ENCODE assay signal across 10 cellular contexts in genomic region chr12:122517877-122518276, GRCh38. TPM values are rescaled to one million over a fixed set of nuclear protein-coding genes. Genes with fewer than 3 reads are reported as not detected.
A peak's percentile ranks its signal among the peaks of the same experiment; 100 is the strongest.
DNase-seq lines count a peak whose midpoint lies in the region; ATAC-seq and TF ChIP-seq lines count a peak whose summit lies in the region.
"Had no signal": no experiment of that assay in that cellular context is flagged by ENCODE, and none has a peak within 500 bp of the region (broad histone marks: within the 10 kb centered on the region; RNA-seq: fewer than 3 reads in every experiment).

No MANE protein-coding gene starts in this region.

- H3K9me3 Mint-ChIP-seq in T-cell (no peaks in the 10 kb centered on the region), mesothelial cell of epicardium (no peaks in the 10 kb centered on the region)
- H3K9me3 Mint-ChIP-seq: activated B cell treated with CpG ODN at 0.5 μM for 24 hours had no signal

- no peaks in the 10 kb centered on the region for H3K27me3 Mint-ChIP-seq in T-cell
- no peaks in the 10 kb centered on the region for H3K27me3 Mint-ChIP-seq in mesothelial cell of epicardium (ENCODE audit: low read depth)
- H3K27me3 Mint-ChIP-seq: activated B cell treated with CpG ODN at 0.5 μM for 24 hours had no signal

- TF ChIP-seq CTCF in omental fat pad (IDR thresholded peaks at IDR 0.05) (no peak), mesothelial cell of epicardium (IDR thresholded peaks at IDR 0.05; ENCODE audit: unreplicated experiment) (no peak)

- CTCF ChIA-PET in T-cell (lab: Charles Lee): no interaction called here

- ATAC-seq in omental fat pad (ENCODE audit: low FRiP score) (peak; percentile 43), T-cell (replicated peaks in 1 of 4) (no peak), HG02970 (IDR thresholded peaks at IDR 0.05; ENCODE audit: low FRiP score, unreplicated experiment) (no peak)

- no peak overlapping the region for H3K4me3 Mint-ChIP-seq in T-cell
- no peak overlapping the region for H3K4me3 Mint-ChIP-seq in mesothelial cell of epicardium
- H3K4me3 Mint-ChIP-seq: activated B cell treated with CpG ODN at 0.5 μM for 24 hours had no signal

- peak; percentile 48 for DNase-seq in DMS53 (lab: John Stamatoyannopoulos, UW)
- no peak for DNase-seq in DMS53 treated with DMSO at 0.1 percent for 48 hours (lab: John Stamatoyannopoulos, UW; ENCODE audit: unreplicated experiment)
- DNase-seq in MV-4-11 (lab: John Stamatoyannopoulos, UW): peak; percentile 73
- peak; percentile 69 for DNase-seq in brain pericyte (ENCODE audit: low read depth, low spot score)
- DNase-seq in omental fat pad (ENCODE audit: low spot score): no peak
- no peak for DNase-seq in T-cell
- DNase-seq in mesothelial cell of epicardium (ENCODE audit: low spot score in 2 of 2, unreplicated experiment in 2 of 2): no peak
- DNase-seq: activated B cell treated with CpG ODN at 0.5 μM for 24 hours, NCI-H524 had no signal

- H3K27ac Mint-ChIP-seq in T-cell (no peak overlapping the region), mesothelial cell of epicardium (no peak overlapping the region)
- H3K27ac Mint-ChIP-seq: activated B cell treated with CpG ODN at 0.5 μM for 24 hours had no signal

- H3K4me1 Mint-ChIP-seq in T-cell: peaks cover 30 to 49% (median 48%) of the 10 kb centered on the region in 3 donors
- H3K4me1 Mint-ChIP-seq in mesothelial cell of epicardium: peaks cover 12% of the 10 kb centered on the region

- POLR2A ChIA-PET in T-cell (lab: Charles Lee): interaction anchor here (0.6 to 1.3 kb wide), 7 partner anchors 10 to 34 kb away, joined by 3 to 4 read pairs (median 3); no protein-coding TSS in a partner anchor

- H3K36me3 Mint-ChIP-seq in T-cell: peaks cover 58% of the 10 kb centered on the region
- peaks cover 55% of the 10 kb centered on the region for H3K36me3 Mint-ChIP-seq in mesothelial cell of epicardium

RNA-seq across cellular contexts. Expression of gene RSRC2, which starts 8.9 kb away (rescaled TPM):
- total RNA-seq in omental fat pad (100 to 1,000 TPM in 2 of 4 donors, 10 to 100 TPM in 2; 59.4 to 126 (median 100.0) TPM), T-cell (100 to 1,000 TPM in 3 of 5 donors, 10 to 100 TPM in 2; 92.8 to 237 (median 108) TPM), mesothelial cell of epicardium (124 to 131 TPM (median 131 TPM) in 3 replicates)

RNA-seq across cellular contexts. Expression of gene KNTC1, which starts 9.2 kb away (rescaled TPM):
- total RNA-seq in omental fat pad (10 to 100 TPM in 3 of 4 donors, 1 to 10 TPM in 1; 7.4 to 24.4 (median 11.9) TPM), T-cell (10 to 100 TPM; 26.2 to 35.7 (median 29.2) TPM), mesothelial cell of epicardium (43.1 to 47.8 TPM (median 43.6 TPM) in 3 replicates)

RNA-seq across cellular contexts. Expression of gene ZCCHC8, which starts 17.1 kb away (rescaled TPM):
- total RNA-seq in omental fat pad (10 to 100 TPM; 15.4 to 38.5 (median 22.9) TPM), T-cell (10 to 100 TPM; 41.9 to 49.5 (median 45.3) TPM), mesothelial cell of epicardium (27.2 to 28.6 TPM (median 28.4 TPM) in 3 replicates)

Comparison
In these comparisons a context has a peak if more than half of its experiments do, and no peak if none do; other contexts are left out.
1. DNase-seq: peak in DMS53 (single experiment), MV-4-11 (single experiment) and brain pericyte (single experiment); none in DMS53 treated with DMSO at 0.1 percent for 48 hours (single experiment), omental fat pad (single experiment), T-cell (0 of 34) and mesothelial cell of epicardium (0 of 2).